ENCODE assay signal across 8 cellular contexts in genomic region chr22:20337807-20338206, GRCh38. TPM values are rescaled to one million over a fixed set of nuclear protein-coding genes. Genes with fewer than 3 reads are reported as not detected.
A peak's percentile ranks its signal among the peaks of the same experiment; 100 is the strongest.
DNase-seq lines count a peak whose midpoint lies in the region; ATAC-seq and TF ChIP-seq lines count a peak whose summit lies in the region.
"Not testable (repeated sequence)": the region's sequence is repeated elsewhere in the genome, so short reads cannot be mapped to it uniquely, and the experiment has no call there.

No MANE protein-coding gene starts in this region.

- not testable (repeated sequence) for H3K4me1 Mint-ChIP-seq in activated CD4-positive, alpha-beta T cell treated with anti-CD3 and anti-CD28 coated beads, Interleukin-2, amount 10 ng/mL, durations not matched to agents 7 days and 5 days; activated T-cell treated with anti-CD3 and anti-CD28 coated beads, Interleukin-2, amount 50 U/mL, for 24 hours (ENCODE audit: low read depth); activated naive CD4-positive, alpha-beta T cell treated with anti-CD3 and anti-CD28 coated beads, Interleukin-2, amount 10 ng/mL, durations not matched to agents 7 days and 5 days; neural progenitor cell

- H3K36me3 ChIP-seq in body of pancreas (replicated peaks in 1 of 2; ENCODE audit: insufficient read depth in 1 of 2, low read depth in 2 of 2); neural progenitor cell: not testable (repeated sequence)

- H3K9me3 ChIP-seq in body of pancreas; neural progenitor cell (ENCODE audit: low read depth): not testable (repeated sequence)

- not testable (repeated sequence) for H3K4me3 Mint-ChIP-seq in activated CD4-positive, alpha-beta T cell treated with anti-CD3 and anti-CD28 coated beads, Interleukin-2, amount 10 ng/mL, durations not matched to agents 7 days and 5 days; activated T-cell treated with anti-CD3 and anti-CD28 coated beads, Interleukin-2, amount 50 U/mL, for 24 hours; activated naive CD4-positive, alpha-beta T cell treated with anti-CD3 and anti-CD28 coated beads, Interleukin-2, amount 10 ng/mL, durations not matched to agents 7 days and 5 days
- peak overlapping the region; percentile 41 for H3K4me3 Mint-ChIP-seq in neural progenitor cell

- CTCF ChIA-PET in activated CD4-positive, alpha-beta T cell treated with anti-CD3 and anti-CD28 coated beads, Interleukin-2, amount 10 ng/mL, durations not matched to agents 7 days and 5 days (lab: Charles Lee); activated naive CD4-positive, alpha-beta T cell treated with anti-CD3 and anti-CD28 coated beads, Interleukin-2, amount 10 ng/mL, durations not matched to agents 7 days and 5 days (lab: Charles Lee): not testable (repeated sequence)

- peak; percentile 20 for DNase-seq in ELF-1 (ENCODE audit: low read depth, low spot score)
- DNase-seq in KBM-7 = peak; percentile 26
- DNase-seq in activated CD4-positive, alpha-beta T cell treated with anti-CD3 and anti-CD28 coated beads, Interleukin-2, amount 10 ng/mL, durations not matched to agents 7 days and 5 days = peak; percentile 40
- DNase-seq in activated T-cell treated with anti-CD3 and anti-CD28 coated beads, Interleukin-2, amount 50 U/mL, for 24 hours = peak; percentile 25
- peak; percentile 46 for DNase-seq in activated naive CD4-positive, alpha-beta T cell treated with anti-CD3 and anti-CD28 coated beads, Interleukin-2, amount 10 ng/mL, durations not matched to agents 7 days and 5 days
- peak in 3 of 4 donors; percentile 38 to 65 (median 38) for DNase-seq in body of pancreas
- peak; percentile 39 for DNase-seq in left kidney (ENCODE audit: low read depth, low spot score)
- not testable (repeated sequence) for DNase-seq in neural progenitor cell (ENCODE audit: low spot score)

- not testable (repeated sequence) for H3K79me2 ChIP-seq in neural progenitor cell (ENCODE audit: low read depth)

- not testable (repeated sequence) for H3K4me3 ChIP-seq in body of pancreas, neural progenitor cell

- not testable (repeated sequence) for ATAC-seq in body of pancreas

- POLR2A ChIA-PET in activated CD4-positive, alpha-beta T cell treated with anti-CD3 and anti-CD28 coated beads, Interleukin-2, amount 10 ng/mL, durations not matched to agents 7 days and 5 days (lab: Charles Lee) = not testable (repeated sequence)

- H2AFZ ChIP-seq in neural progenitor cell (replicated peaks) = not testable (repeated sequence)

- 48 to 58% methylated on average over 3 of the region's 3 CpGs for WGBS in body of pancreas, 2 donors

- not testable (repeated sequence) for H3K27me3 ChIP-seq in body of pancreas, neural progenitor cell

- peaks cover 19% of the 10 kb centered on the region for H3F3A ChIP-seq in neural progenitor cell (ENCODE audit: low read depth)

- H4K20me1 ChIP-seq in neural progenitor cell (ENCODE audit: low read depth) = not testable (repeated sequence)

- not testable (repeated sequence) for H3K27ac ChIP-seq in body of pancreas, neural progenitor cell

- TF ChIP-seq POLR2A in body of pancreas (IDR thresholded peaks at IDR 0.05) = not testable (repeated sequence)

- not testable (repeated sequence) for H3K9ac ChIP-seq in neural progenitor cell

- intact Hi-C loops in body of pancreas (cut with DNase I) = not testable (repeated sequence)

- not testable (repeated sequence) for H3K27ac Mint-ChIP-seq in activated CD4-positive, alpha-beta T cell treated with anti-CD3 and anti-CD28 coated beads, Interleukin-2, amount 10 ng/mL, durations not matched to agents 7 days and 5 days; activated T-cell treated with anti-CD3 and anti-CD28 coated beads, Interleukin-2, amount 50 U/mL, for 24 hours; activated naive CD4-positive, alpha-beta T cell treated with anti-CD3 and anti-CD28 coated beads, Interleukin-2, amount 10 ng/mL, durations not matched to agents 7 days and 5 days; neural progenitor cell

- H3K9me3 Mint-ChIP-seq in activated CD4-positive, alpha-beta T cell treated with anti-CD3 and anti-CD28 coated beads, Interleukin-2, amount 10 ng/mL, durations not matched to agents 7 days and 5 days; activated T-cell treated with anti-CD3 and anti-CD28 coated beads, Interleukin-2, amount 50 U/mL, for 24 hours; activated naive CD4-positive, alpha-beta T cell treated with anti-CD3 and anti-CD28 coated beads, Interleukin-2, amount 10 ng/mL, durations not matched to agents 7 days and 5 days; neural progenitor cell: not testable (repeated sequence)

- H3K4me1 ChIP-seq in body of pancreas, neural progenitor cell: not testable (repeated sequence)

- H3K36me3 Mint-ChIP-seq in activated CD4-positive, alpha-beta T cell treated with anti-CD3 and anti-CD28 coated beads, Interleukin-2, amount 10 ng/mL, durations not matched to agents 7 days and 5 days (ENCODE audit: low read depth); activated T-cell treated with anti-CD3 and anti-CD28 coated beads, Interleukin-2, amount 50 U/mL, for 24 hours (ENCODE audit: low read depth); activated naive CD4-positive, alpha-beta T cell treated with anti-CD3 and anti-CD28 coated beads, Interleukin-2, amount 10 ng/mL, durations not matched to agents 7 days and 5 days; neural progenitor cell: not testable (repeated sequence)

- TF ChIP-seq CTCF in body of pancreas (IDR thresholded peaks at IDR 0.05); neural progenitor cell (IDR thresholded peaks at IDR 0.05): not testable (repeated sequence)

- in situ Hi-C loops in KBM-7 (cut with MboI; ENCODE audit: low pct_unique_long_range_greater_than_20kb, low sequenced_read_pairs) = not testable (repeated sequence)

- not testable (repeated sequence) for H3K27me3 Mint-ChIP-seq in activated CD4-positive, alpha-beta T cell treated with anti-CD3 and anti-CD28 coated beads, Interleukin-2, amount 10 ng/mL, durations not matched to agents 7 days and 5 days; activated T-cell treated with anti-CD3 and anti-CD28 coated beads, Interleukin-2, amount 50 U/mL, for 24 hours; activated naive CD4-positive, alpha-beta T cell treated with anti-CD3 and anti-CD28 coated beads, Interleukin-2, amount 10 ng/mL, durations not matched to agents 7 days and 5 days; neural progenitor cell (ENCODE audit: insufficient read depth, low read depth)

- not testable (repeated sequence) for H3K4me2 ChIP-seq in neural progenitor cell

RNA-seq across cellular contexts. Expression of gene DGCR6L, which starts 17.9 kb away (rescaled TPM):
- total RNA-seq in activated CD4-positive, alpha-beta T cell treated with anti-CD3 and anti-CD28 coated beads, Interleukin-2, amount 10 ng/mL, durations not matched to agents 7 days and 5 days = 10 to 100 TPM; 60.4 to 63.1 TPM
- total RNA-seq in body of pancreas (10 to 100 TPM; 24.4 to 52.4 TPM), neural progenitor cell (ENCODE audit: low replicate concordance) (22.3 and 59.2 TPM in 2 replicates)

RNA-seq across cellular contexts. Expression of gene ZNF74, which starts 56.1 kb away (rescaled TPM):
- 10 to 100 TPM in 1 of 2 experiments, 1 to 10 TPM in 1; 8.6 to 11.1 TPM for total RNA-seq in activated CD4-positive, alpha-beta T cell treated with anti-CD3 and anti-CD28 coated beads, Interleukin-2, amount 10 ng/mL, durations not matched to agents 7 days and 5 days
- 10 to 100 TPM in 1 of 2 donors, 1 to 10 TPM in 1; 7.3 to 10.4 TPM for total RNA-seq in body of pancreas
- 19.4 and 54.0 TPM in 2 replicates for total RNA-seq in neural progenitor cell (ENCODE audit: low replicate concordance)
